18 cellular contexts compared by ENCODE assay signal in the genomic region with DNA sequence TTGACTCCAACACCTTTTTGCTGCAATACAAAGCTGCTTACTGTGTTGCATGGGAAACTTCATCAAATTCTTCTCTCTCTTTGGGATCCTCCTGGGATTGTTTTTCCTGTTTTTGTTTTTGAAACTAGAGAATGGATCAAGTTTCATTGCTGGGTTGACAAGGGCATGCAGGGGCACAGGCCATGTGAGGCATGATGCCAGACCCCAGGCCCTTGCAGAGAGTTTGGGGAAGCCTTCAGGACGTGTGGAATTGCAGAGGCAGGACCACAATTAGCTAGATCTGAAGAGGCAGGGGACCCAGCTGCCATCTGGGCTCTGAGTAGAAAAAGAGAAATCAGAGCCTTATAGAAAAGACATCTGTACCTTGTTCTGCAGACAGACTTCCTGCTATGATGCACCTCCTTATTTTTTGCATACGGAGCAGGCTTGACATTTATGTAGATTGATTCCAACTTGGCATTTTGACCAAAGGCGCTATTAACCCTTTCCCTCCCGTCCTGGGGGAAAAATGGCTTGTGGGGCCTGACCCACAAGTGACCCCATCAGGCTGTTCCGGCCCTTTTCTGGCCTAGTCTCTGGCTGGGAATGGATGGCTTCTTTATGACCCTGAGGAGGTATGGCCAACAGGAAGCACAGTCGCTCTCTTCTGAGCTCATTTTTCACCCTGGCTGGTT. TPM values are rescaled to one million over a fixed set of nuclear protein-coding genes. Genes with fewer than 3 reads are reported as not detected.
DNase-seq lines count a peak whose midpoint lies in the region; ATAC-seq and TF ChIP-seq lines count a peak whose summit lies in the region.
"Had no signal": no experiment of that assay in that cellular context is flagged by ENCODE, and none has a peak within 500 bp of the region (broad histone marks: within the 10 kb centered on the region; RNA-seq: fewer than 3 reads in every experiment).

No MANE protein-coding gene starts in this region.

- no peaks in the 10 kb centered on the region for H3K27me3 Mint-ChIP-seq in mesothelial cell of epicardium (ENCODE audit: low read depth)
- peaks cover 13% of the 10 kb centered on the region for H3K27me3 Mint-ChIP-seq in activated CD4-positive, alpha-beta memory T cell treated with anti-CD3 and anti-CD28 coated beads, Interleukin-2, amount 10 ng/mL, durations not matched to agents 7 days and 5 days

- H3K4me1 ChIP-seq in BLaER1 = peaks cover 50% of the 10 kb centered on the region
- H3K4me1 ChIP-seq in HUES48 (ENCODE audit: control insufficient read depth, insufficient read depth, low read length) = peaks cover 36% of the 10 kb centered on the region
- peaks cover 14% of the 10 kb centered on the region for H3K4me1 ChIP-seq in RWPE2 (ENCODE audit: insufficient read depth, poor library complexity, severe bottlenecking)
- H3K4me1 ChIP-seq in A673 (ENCODE audit: insufficient read depth, low read length, poor library complexity, severe bottlenecking) = peaks cover 18% of the 10 kb centered on the region
- H3K4me1 ChIP-seq: Caco-2 had no signal

- intact Hi-C loops in A673 (cut with micrococcal nuclease; ENCODE audit: unreplicated experiment) = no loop called here

- POLR2A ChIA-PET in A673 (lab: Charles Lee; ENCODE audit: low non-redundant PET) = no interaction called here
- POLR2A ChIA-PET in activated CD4-positive, alpha-beta memory T cell treated with anti-CD3 and anti-CD28 coated beads, Interleukin-2, amount 10 ng/mL, durations not matched to agents 7 days and 5 days (lab: Charles Lee) = no interaction called here

- H3K9me3 ChIP-seq in BLaER1 = no peaks in the 10 kb centered on the region
- H3K9me3 ChIP-seq in HUES48 (ENCODE audit: control insufficient read depth, insufficient read depth, low read length) = no peaks in the 10 kb centered on the region
- no peaks in the 10 kb centered on the region for H3K9me3 ChIP-seq in RWPE2 (ENCODE audit: severe bottlenecking)
- no peaks in the 10 kb centered on the region for H3K9me3 ChIP-seq in A673 (ENCODE audit: low read depth, low read length, poor library complexity, severe bottlenecking)
- H3K9me3 ChIP-seq: Caco-2 had no signal

- H3K36me3 ChIP-seq in BLaER1 = no peaks in the 10 kb centered on the region
- no peaks in the 10 kb centered on the region for H3K36me3 ChIP-seq in HUES48 (ENCODE audit: control insufficient read depth, insufficient read depth, low read length)
- no peaks in the 10 kb centered on the region for H3K36me3 ChIP-seq in RWPE2 (ENCODE audit: low read depth)
- no peaks in the 10 kb centered on the region for H3K36me3 ChIP-seq in A673 (ENCODE audit: insufficient read depth, low read length, poor library complexity, severe bottlenecking)

- ATAC-seq in RWPE2 (ENCODE audit: low read depth) = peak; percentile 28; the same call in 1 of the 3 replicates

- H3K27me3 ChIP-seq in BLaER1 = no peaks in the 10 kb centered on the region
- no peaks in the 10 kb centered on the region for H3K27me3 ChIP-seq in HUES48 (ENCODE audit: control insufficient read depth, insufficient read depth, low read length)
- no peaks in the 10 kb centered on the region for H3K27me3 ChIP-seq in RWPE2 (ENCODE audit: insufficient read depth, poor library complexity, severe bottlenecking)
- H3K27me3 ChIP-seq in A673 (replicated peaks; ENCODE audit: insufficient read depth, low read depth, low read length, poor library complexity) = peaks cover 87% of the 10 kb centered on the region

- H3K4me3 ChIP-seq in BLaER1 = no peak overlapping the region
- no peak overlapping the region for H3K4me3 ChIP-seq in HUES48 (ENCODE audit: low read depth, low read length)
- no peak overlapping the region for H3K4me3 ChIP-seq in RWPE2 (ENCODE audit: severe bottlenecking)
- no peak overlapping the region for H3K4me3 ChIP-seq in A673 (ENCODE audit: low read depth, low read length, poor library complexity, severe bottlenecking)
- H3K4me3 ChIP-seq: smooth muscle cell had no signal

- H3K27ac ChIP-seq in BLaER1 (no peak overlapping the region), HUES48 (ENCODE audit: low read depth, low read length) (peak overlapping the region; percentile 27), RWPE2 (ENCODE audit: poor library complexity, severe bottlenecking) (no peak overlapping the region), A673 (ENCODE audit: low read depth, low read length, poor library complexity, severe bottlenecking) (no peak overlapping the region)

- H3K36me3 Mint-ChIP-seq in mesothelial cell of epicardium = no peaks in the 10 kb centered on the region
- H3K36me3 Mint-ChIP-seq in activated CD4-positive, alpha-beta memory T cell treated with anti-CD3 and anti-CD28 coated beads, Interleukin-2, amount 10 ng/mL, durations not matched to agents 7 days and 5 days (ENCODE audit: low read depth) = no peaks in the 10 kb centered on the region
- H3K36me3 Mint-ChIP-seq: activated naive CD4-positive, alpha-beta T cell treated with anti-CD3 and anti-CD28 coated beads, Interleukin-2, amount 50 U/mL, for 24 hours had no signal

- H3K9ac ChIP-seq in BLaER1 (no peak overlapping the region), HUES48 (ENCODE audit: low read depth, low read length) (no peak overlapping the region)

- peak overlapping the region; percentile 15 for H3K4me3 Mint-ChIP-seq in mesothelial cell of epicardium
- H3K4me3 Mint-ChIP-seq in activated CD4-positive, alpha-beta memory T cell treated with anti-CD3 and anti-CD28 coated beads, Interleukin-2, amount 10 ng/mL, durations not matched to agents 7 days and 5 days = no peak overlapping the region
- H3K4me3 Mint-ChIP-seq: activated naive CD4-positive, alpha-beta T cell treated with anti-CD3 and anti-CD28 coated beads, Interleukin-2, amount 50 U/mL, for 24 hours had no signal

- CTCF ChIA-PET in A673 (lab: Charles Lee) = no interaction called here
- CTCF ChIA-PET in activated CD4-positive, alpha-beta memory T cell treated with anti-CD3 and anti-CD28 coated beads, Interleukin-2, amount 10 ng/mL, durations not matched to agents 7 days and 5 days (lab: Charles Lee) = interaction anchor here (0.5 to 1.3 kb wide), 3 partner anchors 24 to 322 kb away, joined by 3 to 4 read pairs (median 3); no protein-coding TSS in a partner anchor

- TF ChIP-seq CTCF in RWPE2 (IDR thresholded peaks at IDR 0.05; ENCODE audit: poor library complexity, severe bottlenecking) = no peak
- no peak for TF ChIP-seq CTCF in mesothelial cell of epicardium (IDR thresholded peaks at IDR 0.05; ENCODE audit: unreplicated experiment)
- TF ChIP-seq CTCF in A673 (conservative IDR thresholded peaks at IDR 0.05; ENCODE audit: low read depth, low read length) = no peak

- peak overlapping the region; percentile 96 for H3K27ac Mint-ChIP-seq in mesothelial cell of epicardium
- H3K27ac Mint-ChIP-seq in activated CD4-positive, alpha-beta memory T cell treated with anti-CD3 and anti-CD28 coated beads, Interleukin-2, amount 10 ng/mL, durations not matched to agents 7 days and 5 days = no peak overlapping the region
- H3K27ac Mint-ChIP-seq: activated naive CD4-positive, alpha-beta T cell treated with anti-CD3 and anti-CD28 coated beads, Interleukin-2, amount 50 U/mL, for 24 hours had no signal

- no TSS peak for BruUV-seq in A673 (replicated peaks; lab: Mats Ljungman, UMichigan)

- H3K4me2 ChIP-seq in BLaER1 = peak overlapping the region; percentile 50
- H3K4me2 ChIP-seq: smooth muscle cell had no signal

- DNase-seq in RWPE2 (ENCODE audit: low spot score) (peak; percentile 42), mesothelial cell of epicardium (ENCODE audit: low spot score in 2 of 2, unreplicated experiment in 2 of 2) (peak in 1 of 2 experiments; percentile 39), NCI-H2107 (lab: John Stamatoyannopoulos, UW) (no peak), A673 (ENCODE audit: low spot score) (no peak), NCI-H2107 treated with DMSO at 0.1 percent for 48 hours (lab: John Stamatoyannopoulos, UW; ENCODE audit: unreplicated experiment) (no peak)
- DNase-seq in activated CD4-positive, alpha-beta memory T cell treated with anti-CD3 and anti-CD28 coated beads, Interleukin-2, amount 10 ng/mL, durations not matched to agents 7 days and 5 days = no peak
- DNase-seq: activated CD4-positive, alpha-beta T cell treated with anti-CD3 and anti-CD28 coated beads for 1 hour; Caco-2; NK-92 treated with Interleukin-12 subunit alpha and Interleukin-12 subunit beta, amount 100 ng/mL, for 24 hours; SHP77 had no signal

- no peaks in the 10 kb centered on the region for H4K20me1 ChIP-seq in BLaER1

- H3K4me1 Mint-ChIP-seq in mesothelial cell of epicardium = peaks cover 78% of the 10 kb centered on the region
- H3K4me1 Mint-ChIP-seq in activated CD4-positive, alpha-beta memory T cell treated with anti-CD3 and anti-CD28 coated beads, Interleukin-2, amount 10 ng/mL, durations not matched to agents 7 days and 5 days = no peaks in the 10 kb centered on the region

- H3K9me3 Mint-ChIP-seq in mesothelial cell of epicardium = no peaks in the 10 kb centered on the region
- no peaks in the 10 kb centered on the region for H3K9me3 Mint-ChIP-seq in activated CD4-positive, alpha-beta memory T cell treated with anti-CD3 and anti-CD28 coated beads, Interleukin-2, amount 10 ng/mL, durations not matched to agents 7 days and 5 days
- H3K9me3 Mint-ChIP-seq: activated naive CD4-positive, alpha-beta T cell treated with anti-CD3 and anti-CD28 coated beads, Interleukin-2, amount 50 U/mL, for 24 hours had no signal

RNA-seq across cellular contexts. Expression of a gene that starts 44.3 kb away (rescaled TPM):
- total RNA-seq in mesothelial cell of epicardium = 2.2 to 3.2 TPM (median 2.8 TPM) in 3 replicates
- total RNA-seq in A673 (2021) = not detected in 2 replicates
- total RNA-seq in activated CD4-positive, alpha-beta memory T cell treated with anti-CD3 and anti-CD28 coated beads, Interleukin-2, amount 10 ng/mL, durations not matched to agents 7 days and 5 days = not detected
- total RNA-seq: fibroblast of lung; mononuclear cell; omental fat pad; smooth muscle cell; T-helper 2 cell treated with Interferon-gamma antibody and Interleukin-4, amounts not matched to agents 100 ng/mL and 5 ng/mL, for 36 hours had no signal
